8 cellular contexts compared by ENCODE assay signal in genomic region chr17:79992657-79993389, GRCh38. TPM values are rescaled to one million over a fixed set of nuclear protein-coding genes. Genes with fewer than 3 reads are reported as not detected.
DNase-seq lines count a peak whose midpoint lies in the region; ATAC-seq and TF ChIP-seq lines count a peak whose summit lies in the region.

No MANE protein-coding gene starts in this region.

- peaks cover 0 to 33% (median 14%) of the 10 kb centered on the region in 11 experiments; a peak in 14 of 22 replicates for H3K27me3 ChIP-seq in BLaER1 treated with 17β-estradiol and CSF1 and Interleukin-3, amounts not matched to agents 10 nM and 100 nM
- H3K27me3 ChIP-seq in body of pancreas (no peaks in the 10 kb centered on the region), mucosa of stomach (ENCODE audit: control insufficient read depth, insufficient read depth, low read length) (no peaks in the 10 kb centered on the region)

- WGBS in body of pancreas, 2 donors = 54 to 61% methylated on average over 5 to 7 of the region's 9 CpGs

- H3K4me1 ChIP-seq in BLaER1 treated with 17β-estradiol and CSF1 and Interleukin-3, amounts not matched to agents 10 nM and 100 nM = peaks cover 68 to 97% (median 89%) of the 10 kb centered on the region in 10 experiments
- H3K4me1 ChIP-seq in body of pancreas = peaks cover 60% of the 10 kb centered on the region
- peaks cover 61% of the 10 kb centered on the region for H3K4me1 ChIP-seq in mucosa of stomach (ENCODE audit: control insufficient read depth, insufficient read depth, low read length)

- peak overlapping the region; percentile 43 to 98 (median 93); a peak in 21 of 22 replicates for H3K27ac ChIP-seq in BLaER1 treated with 17β-estradiol and CSF1 and Interleukin-3, amounts not matched to agents 10 nM and 100 nM
- peak overlapping the region; percentile 18 to 71 (median 56) for H3K27ac ChIP-seq in body of pancreas

- DNase-seq in HuH-7.5 (ENCODE audit: low spot score) (peak; percentile 40), body of pancreas (no peak), SKM-1 (lab: John Stamatoyannopoulos, UW; ENCODE audit: unreplicated experiment) (no peak), cortex of kidney (lab: John Stamatoyannopoulos, UW) (no peak)

- intact Hi-C loops in body of pancreas (cut with DNase I) = no loop called here

- no peaks in the 10 kb centered on the region for H3K36me3 ChIP-seq in BLaER1 treated with 17β-estradiol and CSF1 and Interleukin-3, amounts not matched to agents 10 nM and 100 nM
- H3K36me3 ChIP-seq in body of pancreas (replicated peaks in 1 of 2; ENCODE audit: insufficient read depth in 1 of 2, low read depth in 2 of 2) (no peaks in the 10 kb centered on the region), mucosa of stomach (ENCODE audit: control insufficient read depth, insufficient read depth, low read length) (no peaks in the 10 kb centered on the region)

- peak overlapping the region; percentile 48 to 70 (median 60); a peak in 19 of 20 replicates for H3K4me3 ChIP-seq in BLaER1 treated with 17β-estradiol and CSF1 and Interleukin-3, amounts not matched to agents 10 nM and 100 nM
- H3K4me3 ChIP-seq in body of pancreas (no peak overlapping the region), mucosa of stomach (ENCODE audit: low read length) (no peak overlapping the region)

- TF ChIP-seq POLR2A in body of pancreas (IDR thresholded peaks at IDR 0.05) = no peak

- H3K4me2 ChIP-seq in BLaER1 treated with 17β-estradiol and CSF1 and Interleukin-3, amounts not matched to agents 10 nM and 100 nM = peak overlapping the region; percentile 82 to 100 (median 99)

- H4K20me1 ChIP-seq in BLaER1 treated with 17β-estradiol and CSF1 and Interleukin-3, amounts not matched to agents 10 nM and 100 nM = peaks cover 0 to 26% (median 9%) of the 10 kb centered on the region in 11 experiments; a peak in 10 of 22 replicates

- no peaks in the 10 kb centered on the region for H3K9me3 ChIP-seq in BLaER1 treated with 17β-estradiol and CSF1 and Interleukin-3, amounts not matched to agents 10 nM and 100 nM (replicated peaks in 1 of 11)
- H3K9me3 ChIP-seq in body of pancreas = no peaks in the 10 kb centered on the region
- no peaks in the 10 kb centered on the region for H3K9me3 ChIP-seq in mucosa of stomach (ENCODE audit: control insufficient read depth, low read length)

- ATAC-seq in body of pancreas (no peak), GM19452 (IDR thresholded peaks at IDR 0.05; ENCODE audit: unreplicated experiment) (no peak), HG03469 (IDR thresholded peaks at IDR 0.05; ENCODE audit: unreplicated experiment) (no peak)

- no peak for TF ChIP-seq CTCF in body of pancreas (IDR thresholded peaks at IDR 0.05)

- H3K9ac ChIP-seq in BLaER1 treated with 17β-estradiol and CSF1 and Interleukin-3, amounts not matched to agents 10 nM and 100 nM = peak overlapping the region; percentile 44 to 85 (median 79); a peak in 21 of 22 replicates
- H3K9ac ChIP-seq in mucosa of stomach (ENCODE audit: low read length) = peak overlapping the region; percentile 50

RNA-seq across cellular contexts. Expression of gene TBC1D16, which starts 42.8 kb away (rescaled TPM):
- total RNA-seq in body of pancreas = 10 to 100 TPM; 21.0 to 37.2 TPM

RNA-seq across cellular contexts. Expression of gene CCDC40, which starts 43.6 kb away (rescaled TPM):
- total RNA-seq in body of pancreas = 10 to 100 TPM in 1 of 2 donors, 1 to 10 TPM in 1; 2.9 to 13.5 TPM

Comparison
In these comparisons a context has a peak if more than half of its experiments do, and no peak if none do; other contexts are left out.
1. H3K4me3 ChIP-seq: peak in BLaER1 treated with 17β-estradiol and CSF1 and Interleukin-3, amounts not matched to agents 10 nM and 100 nM (10 of 10); none in body of pancreas (0 of 2) and mucosa of stomach (single experiment).